In the genomic region with DNA sequence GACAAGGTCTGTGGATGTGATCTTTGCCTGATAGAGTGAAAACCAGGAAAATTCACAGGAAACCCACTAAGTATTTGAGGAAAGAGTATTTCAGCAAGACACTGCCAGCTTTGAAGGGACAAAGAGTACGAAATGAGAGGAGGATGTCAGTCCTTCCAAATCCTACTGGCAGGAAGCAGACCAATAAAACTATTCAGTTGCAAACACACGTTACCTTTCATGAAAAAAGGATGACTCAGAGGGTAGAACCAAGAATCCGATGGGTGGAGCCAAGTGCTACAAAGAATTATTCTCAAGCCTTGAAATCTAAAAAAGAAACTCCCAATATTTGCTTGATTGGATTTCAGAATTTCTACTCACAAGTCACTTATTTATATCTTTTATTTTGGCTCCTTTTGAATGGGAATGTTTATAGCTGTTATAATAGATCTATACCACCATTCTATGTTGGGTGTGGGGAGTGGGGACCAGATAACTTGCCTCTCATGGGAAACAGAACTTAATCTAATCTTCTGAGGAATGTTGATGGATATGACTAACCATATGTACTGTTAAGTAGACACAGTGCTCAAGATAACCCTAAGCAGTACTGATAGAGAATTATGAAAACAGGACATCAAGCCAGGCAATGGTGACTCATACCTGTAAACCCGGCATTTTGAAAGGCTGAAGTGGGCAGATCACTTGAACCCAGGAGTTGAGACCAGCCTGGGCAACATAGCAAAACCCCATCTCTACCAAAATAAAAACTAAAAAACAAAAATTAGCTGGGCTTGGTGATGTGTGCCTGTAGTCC, we compare ENCODE assay signal across 21 cellular contexts. TPM values are rescaled to one million over a fixed set of nuclear protein-coding genes. Genes with fewer than 3 reads are reported as not detected.
DNase-seq lines count a peak whose midpoint lies in the region; ATAC-seq, FAIRE-seq and TF ChIP-seq lines count a peak whose summit lies in the region.
"Had no signal": no experiment of that assay in that cellular context is flagged by ENCODE, and none has a peak within 500 bp of the region (broad histone marks: within the 10 kb centered on the region; RNA-seq: fewer than 3 reads in every experiment).

No MANE protein-coding gene starts in this region.

- no TSS peak for BruUV-seq in MCF 10A (replicated peaks; lab: Mats Ljungman, UMichigan)

- H3K9me3 ChIP-seq in breast epithelium = peaks cover 6 to 19% of the 10 kb centered on the region in 2 donors

- H3K27me3 Mint-ChIP-seq in MCF 10A (ENCODE audit: insufficient read depth, unreplicated experiment) = peaks cover 3% of the 10 kb centered on the region

- no peak for FAIRE-seq in D721Med (lab: Jason Lieb, UNC)
- FAIRE-seq: A204.1, GM12892, TTC549 had no signal

- H3K36me3 Mint-ChIP-seq in MCF 10A (ENCODE audit: insufficient read depth, unreplicated experiment) = no peaks in the 10 kb centered on the region
- H3K36me3 Mint-ChIP-seq: activated CD8-positive, alpha-beta memory T cell treated with anti-CD3 and anti-CD28 coated beads, Interleukin-2, amount 10 ng/mL, durations not matched to agents 7 days and 5 days; activated naive CD8-positive, alpha-beta T cell treated with anti-CD3 and anti-CD28 coated beads, Interleukin-2, amount 10 ng/mL, durations not matched to agents 7 days and 5 days had no signal

- peak; percentile 53 for ATAC-seq in foreskin keratinocyte
- ATAC-seq: activated CD8-positive, alpha-beta memory T cell treated with anti-CD3 and anti-CD28 coated beads, Interleukin-2, amount 10 ng/mL, durations not matched to agents 7 days and 5 days; activated T-helper 17 cell treated with anti-CD3 and anti-CD28 coated beads, Interleukin-2, amount 50 U/mL, for 72 hours; left ventricle myocardium superior had no signal

- TF ChIP-seq CTCF in MCF 10A (IDR thresholded peaks at IDR 0.05; ENCODE audit: unreplicated experiment) (no peak), breast epithelium (IDR thresholded peaks at IDR 0.05) (no peak), foreskin keratinocyte (conservative IDR thresholded peaks at IDR 0.05) (no peak), D721Med (IDR thresholded peaks at IDR 0.05; ENCODE audit: insufficient read depth, missing control alignments) (no peak), GM13976 (IDR thresholded peaks at IDR 0.05; ENCODE audit: borderline replicate concordance, control extremely low read depth, extremely low read depth, insufficient read depth, missing control alignments) (no peak)

- CTCF ChIA-PET in MCF 10A (lab: Yijun Ruan, JAX) = interaction anchor here (0.5 to 5.3 kb wide), 9 partner anchors 10 to 937 kb away, joined by 3 to 22 read pairs (median 3); no protein-coding TSS in a partner anchor

- H3K4me3 Mint-ChIP-seq in MCF 10A (ENCODE audit: unreplicated experiment) = no peak overlapping the region
- H3K4me3 Mint-ChIP-seq: activated CD8-positive, alpha-beta memory T cell treated with anti-CD3 and anti-CD28 coated beads, Interleukin-2, amount 10 ng/mL, durations not matched to agents 7 days and 5 days; activated naive CD8-positive, alpha-beta T cell treated with anti-CD3 and anti-CD28 coated beads, Interleukin-2, amount 10 ng/mL, durations not matched to agents 7 days and 5 days; activated T-helper 17 cell treated with anti-CD3 and anti-CD28 coated beads, Interleukin-2, amount 50 U/mL, for 72 hours had no signal

- H3K27ac ChIP-seq in breast epithelium = no peak overlapping the region
- H3K27ac ChIP-seq in foreskin keratinocyte = no peak overlapping the region
- H3K27ac ChIP-seq: BLaER1 treated with 17β-estradiol and CSF1 and Interleukin-3, amounts not matched to agents 10 nM and 100 nM; Peyer's patch; spleen had no signal

- H3K27me3 ChIP-seq in breast epithelium = peaks cover 0 to 5% of the 10 kb centered on the region in 2 donors
- H3K27me3 ChIP-seq in foreskin keratinocyte = no peaks in the 10 kb centered on the region
- H3K27me3 ChIP-seq: BLaER1 treated with 17β-estradiol and CSF1 and Interleukin-3, amounts not matched to agents 10 nM and 100 nM; Peyer's patch had no signal

- no peaks in the 10 kb centered on the region for H3K4me1 Mint-ChIP-seq in MCF 10A (ENCODE audit: insufficient read depth, unreplicated experiment)
- H3K4me1 Mint-ChIP-seq: activated CD8-positive, alpha-beta memory T cell treated with anti-CD3 and anti-CD28 coated beads, Interleukin-2, amount 10 ng/mL, durations not matched to agents 7 days and 5 days; activated naive CD8-positive, alpha-beta T cell treated with anti-CD3 and anti-CD28 coated beads, Interleukin-2, amount 10 ng/mL, durations not matched to agents 7 days and 5 days; activated T-helper 17 cell treated with anti-CD3 and anti-CD28 coated beads, Interleukin-2, amount 50 U/mL, for 72 hours had no signal

- DNase-seq in MCF 10A (ENCODE audit: unreplicated experiment) (peak; percentile 34), breast epithelium (ENCODE audit: low spot score in 2 of 2) (no peak), T1000 (lab: John Stamatoyannopoulos, UW) (peak; percentile 4), foreskin keratinocyte (peak in 1 of 2 donors; percentile 25), D721Med (ENCODE audit: insufficient read length, low spot score) (no peak), HK-2 (ENCODE audit: unreplicated experiment) (no peak), iPS-NIHi11 (ENCODE audit: low spot score) (no peak), GM13976 (ENCODE audit: low spot score) (no peak)
- DNase-seq: activated CD4-positive, alpha-beta T cell treated with anti-CD3 and anti-CD28 coated beads for 4 hours; activated CD8-positive, alpha-beta memory T cell treated with anti-CD3 and anti-CD28 coated beads, Interleukin-2, amount 10 ng/mL, durations not matched to agents 7 days and 5 days; activated naive CD8-positive, alpha-beta T cell treated with anti-CD3 and anti-CD28 coated beads, Interleukin-2, amount 10 ng/mL, durations not matched to agents 7 days and 5 days; erythroblast; left ventricle myocardium superior; NCI-H1694; Peyer's patch; spleen had no signal

- peaks cover 15% of the 10 kb centered on the region for H3K9me3 Mint-ChIP-seq in MCF 10A (ENCODE audit: unreplicated experiment)

- in situ Hi-C loops in GM13976 (cut with MboI; ENCODE audit: low sequenced_read_pairs, unreplicated experiment) = loop anchor here (25.0 kb wide), 2 partner anchors 239 to 764 kb away; no protein-coding TSS in a partner anchor

- H3K36me3 ChIP-seq in breast epithelium = no peaks in the 10 kb centered on the region
- H3K36me3 ChIP-seq: BLaER1 treated with 17β-estradiol and CSF1 and Interleukin-3, amounts not matched to agents 10 nM and 100 nM; Peyer's patch; spleen had no signal

- no peak for TF ChIP-seq POLR2A in breast epithelium (IDR thresholded peaks at IDR 0.05)

- H3K4me1 ChIP-seq in breast epithelium (no peaks in the 10 kb centered on the region), foreskin keratinocyte (no peaks in the 10 kb centered on the region)
- H3K4me1 ChIP-seq: BLaER1 treated with 17β-estradiol and CSF1 and Interleukin-3, amounts not matched to agents 10 nM and 100 nM; Peyer's patch; spleen had no signal

- POLR2A ChIA-PET in MCF 10A (lab: Yijun Ruan, JAX) = interaction anchor here (0.6 to 1.6 kb wide), 4 partner anchors 13 to 172 kb away, joined by 3 to 6 read pairs (median 4); a partner anchor contains a TSS

- H3K4me3 ChIP-seq in breast epithelium = no peak overlapping the region
- H3K4me3 ChIP-seq: BLaER1 treated with 17β-estradiol and CSF1 and Interleukin-3, amounts not matched to agents 10 nM and 100 nM; Peyer's patch; spleen had no signal

- intact Hi-C loops in MCF 10A (cut with micrococcal nuclease) (no loop called here), breast epithelium (cut with DNase I; ENCODE audit: low total_unique reads) (no loop called here)

- no peak overlapping the region for H3K27ac Mint-ChIP-seq in MCF 10A (ENCODE audit: low read depth, unreplicated experiment)
- H3K27ac Mint-ChIP-seq: activated CD8-positive, alpha-beta memory T cell treated with anti-CD3 and anti-CD28 coated beads, Interleukin-2, amount 10 ng/mL, durations not matched to agents 7 days and 5 days; activated naive CD8-positive, alpha-beta T cell treated with anti-CD3 and anti-CD28 coated beads, Interleukin-2, amount 10 ng/mL, durations not matched to agents 7 days and 5 days; activated T-helper 17 cell treated with anti-CD3 and anti-CD28 coated beads, Interleukin-2, amount 50 U/mL, for 72 hours had no signal

RNA-seq across cellular contexts. Expression of a gene that starts 19.3 kb away (rescaled TPM):
- total RNA-seq in MCF 10A (2022) (90.6 and 128 TPM in 2 replicates), breast epithelium (10 to 100 TPM; 23.7 to 32.3 (median 30.5) TPM), foreskin keratinocyte (41.8 and 41.9 TPM in 2 replicates)
- polyA plus RNA-seq in foreskin keratinocyte = 7.3 and 8.4 TPM in 2 replicates

Comparison
In these comparisons a context has a peak if more than half of its experiments do, and no peak if none do; other contexts are left out.
1. DNase-seq: peak in MCF 10A (single experiment) and T1000 (single experiment); none in breast epithelium (0 of 2), D721Med (single experiment), HK-2 (single experiment), iPS-NIHi11 (single experiment) and GM13976 (single experiment).